ENCODE assay signal across 25 cellular contexts in the genomic region with DNA sequence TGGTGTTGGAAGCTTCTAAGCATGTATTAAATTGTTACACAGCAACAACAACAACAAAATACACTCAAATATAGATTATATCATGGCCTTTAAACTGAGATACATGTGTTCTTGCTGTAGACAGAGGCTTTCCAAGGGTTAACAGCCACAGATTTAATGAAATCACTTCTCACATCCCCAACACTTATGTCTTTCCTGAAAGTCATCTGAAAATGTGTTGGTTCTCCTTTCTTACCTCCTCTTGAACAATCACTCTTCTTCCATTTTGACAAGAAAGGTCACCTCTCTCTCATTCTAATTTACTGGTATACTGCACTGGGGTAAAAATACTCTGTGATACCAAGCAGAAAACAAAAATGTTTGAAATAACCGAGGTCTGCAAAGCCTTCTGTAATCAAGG.
"Had no signal": no experiment of that assay in that cellular context is flagged by ENCODE, and none has a peak within 500 bp of the region (broad histone marks: within the 10 kb centered on the region; RNA-seq: fewer than 3 reads in every experiment).

No MANE protein-coding gene starts in this region.

- H3K27ac Mint-ChIP-seq: dendritic cell treated with granulocyte-macrophage colony-stimulating factor and Interleukin-4, amounts not matched to agents 40 ng/mL and 50 ng/mL, for 4 days; effector memory CD8-positive, alpha-beta T cell; endodermal cell had no signal

- H3K36me3 ChIP-seq: colonic mucosa, esophagus muscularis mucosa, esophagus squamous epithelium, gastrocnemius medialis, gastroesophageal sphincter, heart left ventricle, heart right ventricle had no signal

- DNase-seq: colonic mucosa; cortex of kidney; dermis blood vessel endothelial cell; dorsolateral prefrontal cortex; effector CD4-positive, alpha-beta T cell; effector CD8-positive, alpha-beta T cell; effector memory CD4-positive, alpha-beta T cell; effector memory CD8-positive, alpha-beta T cell; endodermal cell; erythroblast; esophagus squamous epithelium; foreskin fibroblast; foreskin keratinocyte; foreskin melanocyte; gastrocnemius medialis; glutamatergic neuron; head of caudate nucleus; heart left ventricle; heart right ventricle had no signal

- H3K27ac ChIP-seq: colonic mucosa, coronary artery, dorsolateral prefrontal cortex, epithelial cell of prostate, esophagus muscularis mucosa, esophagus squamous epithelium, foreskin keratinocyte, gastrocnemius medialis, gastroesophageal sphincter, heart left ventricle, heart right ventricle had no signal

- H3K27me3 ChIP-seq: colonic mucosa, dorsolateral prefrontal cortex, esophagus muscularis mucosa, esophagus squamous epithelium, foreskin keratinocyte, gastrocnemius medialis, gastroesophageal sphincter, heart left ventricle, heart right ventricle had no signal

- H3K4me3 Mint-ChIP-seq: dendritic cell treated with granulocyte-macrophage colony-stimulating factor and Interleukin-4, amounts not matched to agents 40 ng/mL and 50 ng/mL, for 4 days; effector memory CD8-positive, alpha-beta T cell; endodermal cell had no signal

- H3K9me3 Mint-ChIP-seq: dendritic cell treated with granulocyte-macrophage colony-stimulating factor and Interleukin-4, amounts not matched to agents 40 ng/mL and 50 ng/mL, for 4 days; effector memory CD8-positive, alpha-beta T cell; endodermal cell had no signal

- H3K4me1 ChIP-seq: colonic mucosa, esophagus muscularis mucosa, esophagus squamous epithelium, foreskin keratinocyte, gastrocnemius medialis, gastroesophageal sphincter, heart left ventricle, heart right ventricle had no signal

- H3K9me3 ChIP-seq: colonic mucosa, esophagus muscularis mucosa, esophagus squamous epithelium, gastrocnemius medialis, gastroesophageal sphincter, heart left ventricle, heart right ventricle had no signal

- H3K27me3 Mint-ChIP-seq: dendritic cell treated with granulocyte-macrophage colony-stimulating factor and Interleukin-4, amounts not matched to agents 40 ng/mL and 50 ng/mL, for 4 days had no signal

- ATAC-seq: effector memory CD8-positive, alpha-beta T cell; esophagus mucosa; foreskin keratinocyte; gastrocnemius medialis; gastroesophageal sphincter; heart left ventricle; heart right ventricle had no signal

- H3K4me3 ChIP-seq: colonic mucosa, coronary artery, dorsolateral prefrontal cortex, esophagus muscularis mucosa, esophagus squamous epithelium, gastrocnemius medialis, gastroesophageal sphincter, heart left ventricle, heart right ventricle had no signal

- H3K4me1 Mint-ChIP-seq: endodermal cell had no signal
